In genomic region chr6:100592929-100593328, GRCh38 we compare ENCODE assay signal across 14 cellular contexts.
DNase-seq lines count a peak whose midpoint lies in the region; ATAC-seq and TF ChIP-seq lines count a peak whose summit lies in the region.
"Had no signal": no experiment of that assay in that cellular context is flagged by ENCODE, and none has a peak within 500 bp of the region (broad histone marks: within the 10 kb centered on the region; RNA-seq: fewer than 3 reads in every experiment).

No MANE protein-coding gene starts in this region.

- H3K27me3 Mint-ChIP-seq in osteocyte (ENCODE audit: unreplicated experiment), result no peaks in the 10 kb centered on the region
- no peaks in the 10 kb centered on the region for H3K27me3 Mint-ChIP-seq in activated T-cell treated with anti-CD3 and anti-CD28 coated beads, Interleukin-2, amount 50 U/mL, for 72 hours (ENCODE audit: low read depth)
- H3K27me3 Mint-ChIP-seq in activated CD4-positive, alpha-beta memory T cell treated with anti-CD3 and anti-CD28 coated beads for 36 hours, result no peaks in the 10 kb centered on the region
- H3K27me3 Mint-ChIP-seq: stimulated activated naive CD8-positive, alpha-beta T cell treated with anti-CD3 and anti-CD28 coated beads, Interleukin-15, amount 100 ng/mL, for 72 hours had no signal

- TF ChIP-seq CTCF in osteocyte (IDR thresholded peaks at IDR 0.05) (no peak), heart right ventricle (IDR thresholded peaks at IDR 0.05) (no peak)

- H3K4me1 Mint-ChIP-seq in osteocyte (ENCODE audit: unreplicated experiment), result peaks cover 3% of the 10 kb centered on the region
- no peaks in the 10 kb centered on the region for H3K4me1 Mint-ChIP-seq in activated T-cell treated with anti-CD3 and anti-CD28 coated beads, Interleukin-2, amount 50 U/mL, for 72 hours (ENCODE audit: low read depth)
- H3K4me1 Mint-ChIP-seq in activated CD4-positive, alpha-beta memory T cell treated with anti-CD3 and anti-CD28 coated beads for 36 hours (ENCODE audit: low read depth), result no peaks in the 10 kb centered on the region
- H3K4me1 Mint-ChIP-seq: stimulated activated naive CD8-positive, alpha-beta T cell treated with anti-CD3 and anti-CD28 coated beads, Interleukin-15, amount 100 ng/mL, for 72 hours had no signal

- H3K4me3 ChIP-seq in heart right ventricle, result no peak overlapping the region
- H3K4me3 ChIP-seq: Peyer's patch, sigmoid colon had no signal

- no peak overlapping the region for H3K27ac ChIP-seq in heart right ventricle
- H3K27ac ChIP-seq: C4-2B, HL-60, Peyer's patch, sigmoid colon had no signal

- H3K27me3 ChIP-seq in heart right ventricle, result no peaks in the 10 kb centered on the region
- H3K27me3 ChIP-seq: Peyer's patch, sigmoid colon had no signal

- no peaks in the 10 kb centered on the region for H3K9me3 ChIP-seq in heart right ventricle
- H3K9me3 ChIP-seq: Peyer's patch, sigmoid colon had no signal

- no peak overlapping the region for H3K4me3 Mint-ChIP-seq in osteocyte (ENCODE audit: unreplicated experiment)
- no peak overlapping the region for H3K4me3 Mint-ChIP-seq in activated T-cell treated with anti-CD3 and anti-CD28 coated beads, Interleukin-2, amount 50 U/mL, for 72 hours
- H3K4me3 Mint-ChIP-seq in activated CD4-positive, alpha-beta memory T cell treated with anti-CD3 and anti-CD28 coated beads for 36 hours, result no peak overlapping the region
- H3K4me3 Mint-ChIP-seq: neural crest cell; stimulated activated naive CD8-positive, alpha-beta T cell treated with anti-CD3 and anti-CD28 coated beads, Interleukin-15, amount 100 ng/mL, for 72 hours had no signal

- DNase-seq in HEK293T (ENCODE audit: extremely low spot score) (peak; percentile 30), NCI-H146 (lab: John Stamatoyannopoulos, UW) (peak; percentile 99), NCI-H774 (lab: John Stamatoyannopoulos, UW) (peak; percentile 100), osteocyte (ENCODE audit: extremely low spot score, unreplicated experiment) (no peak), heart right ventricle (no peak)
- DNase-seq in activated T-cell treated with anti-CD3 and anti-CD28 coated beads, Interleukin-2, amount 50 U/mL, for 72 hours, result no peak
- DNase-seq in activated CD4-positive, alpha-beta memory T cell treated with anti-CD3 and anti-CD28 coated beads for 36 hours, result no peak
- DNase-seq: activated effector memory CD4-positive, alpha-beta T cell treated with Interleukin-2 at 50 U/mL for 16 hours; Peyer's patch; sigmoid colon; stimulated activated naive CD8-positive, alpha-beta T cell treated with anti-CD3 and anti-CD28 coated beads, Interleukin-15, amount 100 ng/mL, for 72 hours had no signal

- peaks cover 16% of the 10 kb centered on the region for H3K36me3 Mint-ChIP-seq in osteocyte (ENCODE audit: unreplicated experiment)
- H3K36me3 Mint-ChIP-seq in activated T-cell treated with anti-CD3 and anti-CD28 coated beads, Interleukin-2, amount 50 U/mL, for 72 hours (ENCODE audit: insufficient read depth in 2 of 2), result peaks cover 1 to 24% of the 10 kb centered on the region in 2 donors
- peaks cover 27% of the 10 kb centered on the region for H3K36me3 Mint-ChIP-seq in activated CD4-positive, alpha-beta memory T cell treated with anti-CD3 and anti-CD28 coated beads for 36 hours

- H3K27ac Mint-ChIP-seq in osteocyte (ENCODE audit: unreplicated experiment), result peak overlapping the region; percentile 0
- H3K27ac Mint-ChIP-seq in activated T-cell treated with anti-CD3 and anti-CD28 coated beads, Interleukin-2, amount 50 U/mL, for 72 hours, result no peak overlapping the region
- H3K27ac Mint-ChIP-seq in activated CD4-positive, alpha-beta memory T cell treated with anti-CD3 and anti-CD28 coated beads for 36 hours, result no peak overlapping the region

- H3K36me3 ChIP-seq in heart right ventricle, result peaks cover 0 to 54% (median 17%) of the 10 kb centered on the region in 9 donors

- ATAC-seq in heart right ventricle, result no peak
- ATAC-seq in activated T-cell treated with anti-CD3 and anti-CD28 coated beads, Interleukin-2, amount 50 U/mL, for 72 hours (replicated peaks in 1 of 2), result no peak
- ATAC-seq: stimulated activated naive CD8-positive, alpha-beta T cell treated with anti-CD3 and anti-CD28 coated beads, Interleukin-15, amount 100 ng/mL, for 72 hours had no signal

- CTCF ChIA-PET in HEK293T (lab: Yijun Ruan, JAX), result interaction anchor here (0.6 kb wide), 1 partner anchor 485 kb away, joined by 3 read pairs; no protein-coding TSS in a partner anchor
- CTCF ChIA-PET in activated CD4-positive, alpha-beta memory T cell treated with anti-CD3 and anti-CD28 coated beads for 36 hours (lab: Charles Lee), result no interaction called here

- no peaks in the 10 kb centered on the region for H3K4me1 ChIP-seq in heart right ventricle
- H3K4me1 ChIP-seq: Peyer's patch, sigmoid colon had no signal

- intact Hi-C loops in heart right ventricle (cut with DNase I), result no loop called here
- intact Hi-C loops in activated CD4-positive, alpha-beta memory T cell treated with anti-CD3 and anti-CD28 coated beads for 36 hours (cut with micrococcal nuclease), result no loop called here

- WGBS in heart right ventricle, 2 donors, result 61 to 72% methylated on average over 3 of the region's 3 CpGs

- POLR2A ChIA-PET in HEK293T (lab: Yijun Ruan, JAX), result no interaction called here
- POLR2A ChIA-PET in activated CD4-positive, alpha-beta memory T cell treated with anti-CD3 and anti-CD28 coated beads for 36 hours (lab: Charles Lee), result no interaction called here

- no peaks in the 10 kb centered on the region for H3K9me3 Mint-ChIP-seq in osteocyte (ENCODE audit: unreplicated experiment)
- no peaks in the 10 kb centered on the region for H3K9me3 Mint-ChIP-seq in activated T-cell treated with anti-CD3 and anti-CD28 coated beads, Interleukin-2, amount 50 U/mL, for 72 hours
- H3K9me3 Mint-ChIP-seq in activated CD4-positive, alpha-beta memory T cell treated with anti-CD3 and anti-CD28 coated beads for 36 hours, result no peaks in the 10 kb centered on the region
- H3K9me3 Mint-ChIP-seq: stimulated activated naive CD8-positive, alpha-beta T cell treated with anti-CD3 and anti-CD28 coated beads, Interleukin-15, amount 100 ng/mL, for 72 hours had no signal

TF ChIP-seq in HEK293T, 16 proteins besides CTCF, POLR2A, EP300 and RAD21:
- TF ChIP-seq BHLHE40 (IDR thresholded peaks at IDR 0.05; ENCODE audit: borderline replicate concordance) (no peak), ELF4 (IDR thresholded peaks at IDR 0.05) (no peak), FOXM1 (IDR thresholded peaks at IDR 0.05; ENCODE audit: borderline replicate concordance) (peak; percentile 88; the same call in 1 of the 2 replicates), SUZ12 (IDR thresholded peaks at IDR 0.05) (no peak), TARDBP (IDR thresholded peaks at IDR 0.05) (0 out of 2 replicates have a peak, but pooled peaks have one; percentile 14), ARNT (IDR thresholded peaks at IDR 0.05) (peak; percentile 72), L3MBTL2 (conservative IDR thresholded peaks at IDR 0.05) (peak; percentile 34; the same call in 1 of the 2 replicates), LEF1 (IDR thresholded peaks at IDR 0.05; ENCODE audit: borderline replicate concordance) (peak; percentile 87), PKNOX1 (IDR thresholded peaks at IDR 0.05) (peak; percentile 95), CTBP1 (IDR thresholded peaks at IDR 0.05; ENCODE audit: borderline replicate concordance) (peak; percentile 89), NFRKB (IDR thresholded peaks at IDR 0.05) (no peak), SP1 (IDR thresholded peaks at IDR 0.05) (no peak), FOXA1 (IDR thresholded peaks at IDR 0.05) (peak; percentile 25; the same call in 1 of the 2 replicates), HDGF (IDR thresholded peaks at IDR 0.05; ENCODE audit: borderline replicate concordance) (no peak), ZNF384 (IDR thresholded peaks at IDR 0.05) (no peak), FOXK2 (IDR thresholded peaks at IDR 0.05) (no peak)

Comparison
In these comparisons a context has a peak if more than half of its experiments do, and no peak if none do; other contexts are left out.
1. DNase-seq: peak in HEK293T (single experiment), NCI-H146 (single experiment) and NCI-H774 (single experiment); none in osteocyte (single experiment), heart right ventricle (0 of 2), activated T-cell treated with anti-CD3 and anti-CD28 coated beads, Interleukin-2, amount 50 U/mL, for 72 hours (0 of 2) and activated CD4-positive, alpha-beta memory T cell treated with anti-CD3 and anti-CD28 coated beads for 36 hours (single experiment).